Comparison of ENCODE assay signal across 22 cellular contexts in the genomic region with DNA sequence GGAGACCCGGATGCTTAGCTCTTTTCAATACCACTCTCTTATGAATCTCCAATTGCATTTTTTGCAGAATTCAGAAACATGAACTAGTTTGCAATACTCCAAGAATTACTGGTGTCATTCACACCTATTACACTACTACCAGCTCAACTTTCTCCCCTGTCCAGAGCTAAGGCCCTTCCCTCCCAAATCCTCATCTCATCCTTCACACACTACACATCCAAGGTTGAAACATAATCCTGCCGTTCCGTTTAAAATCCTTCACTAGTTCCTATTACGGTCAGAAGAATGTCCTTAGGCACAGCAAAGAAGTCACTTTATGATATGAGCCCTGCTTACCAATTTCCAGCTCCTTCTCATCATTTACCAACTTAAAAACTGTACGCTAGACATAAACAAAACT. TPM values are rescaled to one million over a fixed set of nuclear protein-coding genes. Genes with fewer than 3 reads are reported as not detected.
DNase-seq lines count a peak whose midpoint lies in the region; ATAC-seq and TF ChIP-seq lines count a peak whose summit lies in the region.
"Had no signal": no experiment of that assay in that cellular context is flagged by ENCODE, and none has a peak within 500 bp of the region (broad histone marks: within the 10 kb centered on the region; RNA-seq: fewer than 3 reads in every experiment).

No MANE protein-coding gene starts in this region.

- H3K4me3 ChIP-seq in neutrophil (ENCODE audit: low read depth in 1 of 2, low read length in 1 of 2) (no peak overlapping the region), adrenal gland (no peak overlapping the region)
- H3K4me3 ChIP-seq: BLaER1, gastroesophageal sphincter, spleen, tibial artery had no signal

- H3K27ac Mint-ChIP-seq in H9 = peak overlapping the region in 2 of 3 experiments; percentile 57 to 87; a peak in 5 of 7 replicates
- peak overlapping the region; percentile 72 for H3K27ac Mint-ChIP-seq in chondrocyte (ENCODE audit: unreplicated experiment)

- H2BK15ac ChIP-seq in H9 (ENCODE audit: low read depth, low read length) = no peak overlapping the region

- TF ChIP-seq CTCF in H9 (conservative IDR thresholded peaks at IDR 0.05) (no peak), chondrocyte (IDR thresholded peaks at IDR 0.05) (no peak), neutrophil (IDR thresholded peaks at IDR 0.05) (no peak), adrenal gland (IDR thresholded peaks at IDR 0.05) (no peak)

- no peak overlapping the region; a peak in 1 of 5 replicates for H3K4me3 Mint-ChIP-seq in H9
- H3K4me3 Mint-ChIP-seq in chondrocyte (ENCODE audit: unreplicated experiment) = no peak overlapping the region

- H4K20me1 ChIP-seq in H9 (ENCODE audit: control insufficient read depth, insufficient read depth, insufficient read length) = no peaks in the 10 kb centered on the region

- H3T11ph ChIP-seq in H9 (ENCODE audit: low read length) = no peak overlapping the region

- H2AFZ ChIP-seq in H9 (ENCODE audit: low read length) = no peak overlapping the region

- H3K18ac ChIP-seq in H9 (ENCODE audit: insufficient read length, low read depth, low read length) = no peak overlapping the region

- H2BK20ac ChIP-seq in H9 (ENCODE audit: low read depth, low read length, poor library complexity, severe bottlenecking) = no peak overlapping the region

- H3K79me2 ChIP-seq in H9 (ENCODE audit: insufficient read depth, low read length) = peaks cover 73% of the 10 kb centered on the region

- H3K56ac ChIP-seq in H9 (ENCODE audit: insufficient read length, low read depth, low read length) = no peak overlapping the region

- no peak overlapping the region for H3K4ac ChIP-seq in H9 (ENCODE audit: low read depth, low read length)

- no peaks in the 10 kb centered on the region for H3K27me3 ChIP-seq in H9 (ENCODE audit: insufficient read depth, low read length)
- no peaks in the 10 kb centered on the region for H3K27me3 ChIP-seq in neutrophil
- no peaks in the 10 kb centered on the region for H3K27me3 ChIP-seq in adrenal gland
- H3K27me3 ChIP-seq: BLaER1, gastroesophageal sphincter, spleen, tibial artery had no signal

- no peaks in the 10 kb centered on the region for H3K9me3 Mint-ChIP-seq in H9
- no peaks in the 10 kb centered on the region for H3K9me3 Mint-ChIP-seq in chondrocyte (ENCODE audit: low read depth)

- H3K79me1 ChIP-seq in H9 (ENCODE audit: insufficient read depth, low read depth, low read length, poor library complexity, severe bottlenecking) = no peaks in the 10 kb centered on the region

- H3K36me3 ChIP-seq in neutrophil (no peaks in the 10 kb centered on the region), adrenal gland (replicated peaks in 1 of 2) (no peaks in the 10 kb centered on the region)
- H3K36me3 ChIP-seq: gastroesophageal sphincter, tibial artery had no signal

- no peak overlapping the region for H4K8ac ChIP-seq in H9 (replicated peaks; ENCODE audit: insufficient read length, low read depth, low read length)

- H4K5ac ChIP-seq in H9 (ENCODE audit: insufficient read length, low read depth, low read length) = no peak overlapping the region

- peak overlapping the region; percentile 14 for H3K4me2 ChIP-seq in H9 (ENCODE audit: insufficient read depth, insufficient read length, low read length)
- H3K4me2 ChIP-seq: BLaER1 had no signal

- TF ChIP-seq POLR2A in adrenal gland (IDR thresholded peaks at IDR 0.05) = no peak

- no peak overlapping the region for H4K91ac ChIP-seq in H9 (ENCODE audit: insufficient read length, low read depth, low read length)

- peak; percentile 18 for DNase-seq in NCI-H82 (lab: John Stamatoyannopoulos, UW)
- DNase-seq in NCI-H82 treated with DMSO at 0.1 percent for 48 hours (lab: John Stamatoyannopoulos, UW; ENCODE audit: unreplicated experiment) = no peak
- no peak for DNase-seq in H9
- DNase-seq in chondrocyte (ENCODE audit: low spot score) = no peak
- DNase-seq in adrenal gland = no peak
- DNase-seq: 8988T; activated CD4-positive, CD25-positive, alpha-beta regulatory T cell treated with anti-CD3 and anti-CD28 coated beads, Interleukin-2, amount 50 U/mL, for 72 hours; activated CD8-positive, alpha-beta memory T cell treated with anti-CD3 and anti-CD28 coated beads, Interleukin-2, amount 50 U/mL, for 4 hours; activated naive CD4-positive, alpha-beta T cell treated with Interleukin-2 at 50 U/mL for 16 hours; cortex of kidney; left ventricle myocardium superior; NCI-H1694; SHP77 treated with DMSO at 0.1 percent for 48 hours; spleen; T-helper 9 cell; tibial artery had no signal

- intact Hi-C loops in adrenal gland (cut with DNase I) = no loop called here

- H3K27ac ChIP-seq in H9 (ENCODE audit: insufficient read length, low read depth, low read length) (no peak overlapping the region), neutrophil (peak overlapping the region; percentile 36), adrenal gland (no peak overlapping the region)
- H3K27ac ChIP-seq: BLaER1, epithelial cell of prostate, gastroesophageal sphincter, tibial artery had no signal

- no peak overlapping the region for H3K9ac ChIP-seq in H9 (ENCODE audit: extremely low read depth, insufficient read length, low read length)
- H3K9ac ChIP-seq: BLaER1 had no signal

- no peak overlapping the region for H2AK5ac ChIP-seq in H9 (ENCODE audit: insufficient read length, low read length)

- H3K36me3 Mint-ChIP-seq in H9 (ENCODE audit: insufficient read depth in 1 of 3, low read depth in 3 of 3) (peaks cover 6 to 23% (median 17%) of the 10 kb centered on the region in 3 experiments; a peak in 6 of 7 replicates), chondrocyte (ENCODE audit: low read depth) (peaks cover 8% of the 10 kb centered on the region)

- no peaks in the 10 kb centered on the region for H3K23me2 ChIP-seq in H9 (ENCODE audit: insufficient read length, low read depth, low read length, poor library complexity, severe bottlenecking)

- H3K4me1 ChIP-seq in H9 (ENCODE audit: insufficient read depth, low read length) (peaks cover 8% of the 10 kb centered on the region; the same call in 1 of the 2 replicates), neutrophil (ENCODE audit: control insufficient read depth in 1 of 2, insufficient read depth in 1 of 2, low read depth in 1 of 2, low read length in 1 of 2) (peaks cover 0 to 3% of the 10 kb centered on the region in 2 experiments), adrenal gland (replicated peaks in 1 of 2) (peaks cover 0 to 11% of the 10 kb centered on the region in 2 donors)

- ATAC-seq in HG02610 (IDR thresholded peaks at IDR 0.05; ENCODE audit: unreplicated experiment) = no peak
- ATAC-seq in GM18511 (IDR thresholded peaks at IDR 0.05; ENCODE audit: unreplicated experiment) = no peak
- ATAC-seq: gastroesophageal sphincter, left ventricle myocardium superior had no signal

- no peak overlapping the region for H2BK5ac ChIP-seq in H9 (ENCODE audit: insufficient read length, low read length)

- no peaks in the 10 kb centered on the region for H3K9me3 ChIP-seq in H9 (ENCODE audit: control insufficient read depth, low read depth, low read length)
- no peaks in the 10 kb centered on the region for H3K9me3 ChIP-seq in neutrophil
- H3K9me3 ChIP-seq in adrenal gland (replicated peaks in 1 of 3) = no peaks in the 10 kb centered on the region
- H3K9me3 ChIP-seq: gastroesophageal sphincter, spleen, tibial artery had no signal

- H3K14ac ChIP-seq in H9 (ENCODE audit: insufficient read depth, low read length) = no peak overlapping the region

- no peak overlapping the region for H2BK12ac ChIP-seq in H9 (ENCODE audit: insufficient read length, low read depth, low read length)

- 100% methylated on average over 2 of the region's 5 CpGs for WGBS in H9 (ENCODE audit: extremely low coverage, insufficient read length, low lambda C conversion rate)
- WGBS in adrenal gland, 4 donors = 46 to 52% (median 51%) methylated on average over 5 of the region's 5 CpGs

- H3K4me1 Mint-ChIP-seq in H9 = peaks cover 43 to 49% of the 10 kb centered on the region in 2 experiments
- H3K4me1 Mint-ChIP-seq in chondrocyte (ENCODE audit: low read depth) = peaks cover 54% of the 10 kb centered on the region

- H3K23ac ChIP-seq in H9 (ENCODE audit: insufficient read length, low read depth, low read length) = no peak overlapping the region

- H3K27me3 Mint-ChIP-seq in H9 (ENCODE audit: low read depth) (no peaks in the 10 kb centered on the region), chondrocyte (ENCODE audit: low read depth) (no peaks in the 10 kb centered on the region)

- H2BK120ac ChIP-seq in H9 (ENCODE audit: low read depth, low read length, poor library complexity, severe bottlenecking) = no peak overlapping the region

RNA-seq across cellular contexts. Expression of gene TBL1XR1, which starts 22.7 kb away (rescaled TPM):
- total RNA-seq in H9 (2021) = 170 and 175 TPM in 2 replicates
- 225 to 372 TPM (median 357 TPM) in 3 replicates for total RNA-seq in chondrocyte
- 100 to 1,000 TPM in 6 of 8 donors, 10 to 100 TPM in 2; 74.0 to 258 (median 115) TPM for total RNA-seq in adrenal gland
- polyA plus RNA-seq in adrenal gland = 10 to 100 TPM; 17.5 to 50.2 (median 21.8) TPM
